1 cellular context compared by ENCODE assay signal in the genomic region with DNA sequence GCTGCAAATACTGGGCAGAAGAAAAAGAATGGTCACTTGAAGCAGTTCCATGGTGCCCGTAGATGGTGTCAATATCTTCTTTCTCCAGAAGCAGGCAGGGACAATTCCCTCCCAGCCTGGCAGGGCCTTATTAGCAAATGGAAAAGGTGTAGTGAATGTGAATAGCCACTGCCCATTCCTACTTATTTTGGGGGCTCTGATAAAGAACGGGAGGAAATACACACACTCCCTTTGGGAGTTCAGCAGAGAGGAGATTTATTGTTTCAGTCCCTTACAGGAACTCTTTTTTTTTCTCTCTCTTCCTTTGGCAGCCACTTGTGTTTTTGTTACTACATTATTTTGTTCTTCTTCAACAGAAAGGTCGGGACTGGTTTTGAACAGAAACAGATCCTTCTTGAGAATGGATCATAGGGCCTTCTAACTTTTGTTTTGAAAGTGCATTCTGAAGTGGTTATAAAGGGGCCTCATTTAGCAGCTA.
TF ChIP-seq lines count a peak whose summit lies in the region.

A gene with protein sequence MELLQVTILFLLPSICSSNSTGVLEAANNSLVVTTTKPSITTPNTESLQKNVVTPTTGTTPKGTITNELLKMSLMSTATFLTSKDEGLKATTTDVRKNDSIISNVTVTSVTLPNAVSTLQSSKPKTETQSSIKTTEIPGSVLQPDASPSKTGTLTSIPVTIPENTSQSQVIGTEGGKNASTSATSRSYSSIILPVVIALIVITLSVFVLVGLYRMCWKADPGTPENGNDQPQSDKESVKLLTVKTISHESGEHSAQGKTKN (minus strand): TSS at position 159 of the 478 bp plus-strand sequence. CDS start 108 bp downstream, at position 51.

TF ChIP-seq in H1, 55 proteins besides CTCF, POLR2A, EP300 and RAD21:
- TF ChIP-seq SIN3A (conservative IDR thresholded peaks at IDR 0.05 in 1 of 2, IDR thresholded peaks at IDR 0.05 in 1 of 2; ENCODE audit: low read depth in 1 of 2, low read length in 2 of 2): no peak
- no peak for TF ChIP-seq FOSL1 (IDR thresholded peaks at IDR 0.05; ENCODE audit: insufficient read depth, low read depth, low read length)
- no peak for TF ChIP-seq RNF2 (IDR thresholded peaks at IDR 0.05; ENCODE audit: borderline replicate concordance, low read depth, low read length, missing control alignments, poor library complexity, severe bottlenecking)
- TF ChIP-seq HDAC2 (IDR thresholded peaks at IDR 0.05; ENCODE audit: borderline replicate concordance in 1 of 2, low read depth in 2 of 2, low read length in 2 of 2): no peak
TF ChIP-seq in H1: peak in this region for 0.
